In genomic region chr19:21568816-21569496, GRCh38 we compare ENCODE assay signal across 8 cellular contexts.
DNase-seq lines count a peak whose midpoint lies in the region; ATAC-seq and TF ChIP-seq lines count a peak whose summit lies in the region.

No MANE protein-coding gene starts in this region.

- ATAC-seq in HG03108 (IDR thresholded peaks at IDR 0.05; ENCODE audit: unreplicated experiment), result peak; percentile 73
- peak; percentile 99 for ATAC-seq in left lobe of liver
- no peak for ATAC-seq in GM19328 (IDR thresholded peaks at IDR 0.05; ENCODE audit: unreplicated experiment)
- ATAC-seq in HG03159 (IDR thresholded peaks at IDR 0.05; ENCODE audit: unreplicated experiment), result no peak

- H3K27ac ChIP-seq in 22Rv1 (peak overlapping the region; percentile 84), VCaP (peak overlapping the region; percentile 85)

- DNase-seq in brain pericyte (ENCODE audit: low read depth, low spot score), result peak; percentile 32
- DNase-seq in left lobe of liver (ENCODE audit: low spot score), result peak; percentile 93
- peak; percentile 81 for DNase-seq in stimulated activated CD4-positive, alpha-beta T cell treated with anti-CD3 and anti-CD28 coated beads, Interleukin-4, amount 100 ng/mL, for 1 hour

- TF ChIP-seq CTCF in 22Rv1 (IDR thresholded peaks at IDR 0.05), result no peak
- no peak for TF ChIP-seq CTCF in VCaP (conservative IDR thresholded peaks at IDR 0.05)

Comparison
In these comparisons a context has a peak if more than half of its experiments do, and no peak if none do; other contexts are left out.
1. ATAC-seq: peak in HG03108 (single experiment) and left lobe of liver (single experiment); none in GM19328 (single experiment) and HG03159 (single experiment).
2. DNase-seq: peak in every context shown above with its lines; median percentile 93 in left lobe of liver; 81 in stimulated activated CD4-positive, alpha-beta T cell treated with anti-CD3 and anti-CD28 coated beads, Interleukin-4, amount 100 ng/mL, for 1 hour; 32 in brain pericyte.